Comparison of ENCODE assay signal across 1 cellular context in the genomic region with DNA sequence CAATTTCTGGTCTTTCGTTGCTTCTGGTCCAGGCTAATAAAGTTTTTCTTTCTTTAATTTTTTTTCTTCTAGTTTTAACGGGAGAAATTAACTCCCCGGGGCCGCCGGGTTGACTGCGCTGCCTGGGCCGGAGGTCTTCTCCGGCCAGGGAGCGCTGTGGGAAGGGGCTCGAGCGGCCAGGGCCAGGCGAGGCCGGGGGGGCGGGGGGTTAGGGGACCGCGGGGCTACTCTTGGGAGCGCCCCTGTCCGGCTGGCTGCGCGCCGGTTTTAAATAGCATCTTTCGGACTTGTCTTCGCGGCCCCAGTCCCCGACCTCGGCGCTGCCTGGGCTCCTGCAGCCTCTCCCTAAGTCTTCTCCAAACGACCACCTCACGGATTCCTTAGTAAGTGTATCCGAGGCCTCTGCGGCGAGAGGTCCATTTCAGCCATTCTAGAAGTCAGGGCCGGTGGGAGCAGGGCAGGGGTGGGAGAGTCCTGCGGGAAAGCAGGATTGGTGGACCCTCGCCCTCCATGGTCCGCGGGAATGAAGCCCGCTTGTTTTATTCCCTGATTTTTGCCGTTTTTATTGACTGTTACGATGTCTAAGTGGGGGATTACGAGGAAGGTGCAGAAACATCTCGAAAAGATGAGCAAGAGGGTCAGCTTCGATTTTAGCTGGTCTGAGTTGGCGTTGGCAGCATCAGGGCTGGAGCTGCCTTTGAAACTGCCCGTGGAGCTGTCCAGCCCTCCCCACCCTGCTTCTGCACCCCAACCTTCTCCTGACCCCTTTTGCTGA.
TF ChIP-seq lines count a peak whose summit lies in the region.

No MANE protein-coding gene starts in this region.

TF ChIP-seq in HepG2, 621 proteins besides CTCF, POLR2A, EP300 and RAD21 (continued from another document):
- TF ChIP-seq, protein P1, sequence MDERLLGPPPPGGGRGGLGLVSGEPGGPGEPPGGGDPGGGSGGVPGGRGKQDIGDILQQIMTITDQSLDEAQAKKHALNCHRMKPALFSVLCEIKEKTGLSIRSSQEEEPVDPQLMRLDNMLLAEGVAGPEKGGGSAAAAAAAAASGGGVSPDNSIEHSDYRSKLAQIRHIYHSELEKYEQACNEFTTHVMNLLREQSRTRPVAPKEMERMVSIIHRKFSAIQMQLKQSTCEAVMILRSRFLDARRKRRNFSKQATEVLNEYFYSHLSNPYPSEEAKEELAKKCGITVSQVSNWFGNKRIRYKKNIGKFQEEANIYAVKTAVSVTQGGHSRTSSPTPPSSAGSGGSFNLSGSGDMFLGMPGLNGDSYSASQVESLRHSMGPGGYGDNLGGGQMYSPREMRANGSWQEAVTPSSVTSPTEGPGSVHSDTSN (CRISPR knock-in tag; IDR thresholded peaks at IDR 0.05) = no peak
- TF ChIP-seq JARID2 (CRISPR knock-in tag; IDR thresholded peaks at IDR 0.05; ENCODE audit: insufficient replicate concordance) = no peak
- 0 out of 2 replicates have a peak, but pooled peaks have one; percentile 23 for TF ChIP-seq KAT8 (CRISPR knock-in tag; IDR thresholded peaks at IDR 0.05)
- no peak for TF ChIP-seq HOXA3 (CRISPR knock-in tag; IDR thresholded peaks at IDR 0.05)
- TF ChIP-seq, protein P2, sequence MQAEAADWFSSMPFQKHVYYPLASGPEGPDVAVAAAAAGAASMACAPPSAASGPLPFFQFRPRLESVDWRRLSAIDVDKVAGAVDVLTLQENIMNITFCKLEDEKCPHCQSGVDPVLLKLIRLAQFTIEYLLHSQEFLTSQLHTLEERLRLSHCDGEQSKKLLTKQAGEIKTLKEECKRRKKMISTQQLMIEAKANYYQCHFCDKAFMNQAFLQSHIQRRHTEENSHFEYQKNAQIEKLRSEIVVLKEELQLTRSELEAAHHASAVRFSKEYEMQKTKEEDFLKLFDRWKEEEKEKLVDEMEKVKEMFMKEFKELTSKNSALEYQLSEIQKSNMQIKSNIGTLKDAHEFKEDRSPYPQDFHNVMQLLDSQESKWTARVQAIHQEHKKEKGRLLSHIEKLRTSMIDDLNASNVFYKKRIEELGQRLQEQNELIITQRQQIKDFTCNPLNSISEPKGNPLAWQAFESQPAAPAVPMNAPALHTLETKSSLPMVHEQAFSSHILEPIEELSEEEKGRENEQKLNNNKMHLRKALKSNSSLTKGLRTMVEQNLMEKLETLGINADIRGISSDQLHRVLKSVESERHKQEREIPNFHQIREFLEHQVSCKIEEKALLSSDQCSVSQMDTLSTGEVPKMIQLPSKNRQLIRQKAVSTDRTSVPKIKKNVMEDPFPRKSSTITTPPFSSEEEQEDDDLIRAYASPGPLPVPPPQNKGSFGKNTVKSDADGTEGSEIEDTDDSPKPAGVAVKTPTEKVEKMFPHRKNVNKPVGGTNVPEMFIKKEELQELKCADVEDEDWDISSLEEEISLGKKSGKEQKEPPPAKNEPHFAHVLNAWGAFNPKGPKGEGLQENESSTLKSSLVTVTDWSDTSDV (CRISPR knock-in tag; IDR thresholded peaks at IDR 0.05) = no peak
- no peak for TF ChIP-seq HNRNPK (IDR thresholded peaks at IDR 0.05; ENCODE audit: low read depth, low read length, poor library complexity, severe bottlenecking)
- TF ChIP-seq ADNP (CRISPR knock-in tag; IDR thresholded peaks at IDR 0.05) = no peak
- no peak for TF ChIP-seq ZSCAN22 (CRISPR knock-in tag; IDR thresholded peaks at IDR 0.05)
- TF ChIP-seq FOXJ3 (CRISPR knock-in tag; IDR thresholded peaks at IDR 0.05; ENCODE audit: borderline replicate concordance) = no peak
- TF ChIP-seq, protein P3, sequence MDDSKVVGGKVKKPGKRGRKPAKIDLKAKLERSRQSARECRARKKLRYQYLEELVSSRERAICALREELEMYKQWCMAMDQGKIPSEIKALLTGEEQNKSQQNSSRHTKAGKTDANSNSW (CRISPR knock-in tag; IDR thresholded peaks at IDR 0.05; ENCODE audit: borderline replicate concordance) = no peak
- TF ChIP-seq, protein P4, sequence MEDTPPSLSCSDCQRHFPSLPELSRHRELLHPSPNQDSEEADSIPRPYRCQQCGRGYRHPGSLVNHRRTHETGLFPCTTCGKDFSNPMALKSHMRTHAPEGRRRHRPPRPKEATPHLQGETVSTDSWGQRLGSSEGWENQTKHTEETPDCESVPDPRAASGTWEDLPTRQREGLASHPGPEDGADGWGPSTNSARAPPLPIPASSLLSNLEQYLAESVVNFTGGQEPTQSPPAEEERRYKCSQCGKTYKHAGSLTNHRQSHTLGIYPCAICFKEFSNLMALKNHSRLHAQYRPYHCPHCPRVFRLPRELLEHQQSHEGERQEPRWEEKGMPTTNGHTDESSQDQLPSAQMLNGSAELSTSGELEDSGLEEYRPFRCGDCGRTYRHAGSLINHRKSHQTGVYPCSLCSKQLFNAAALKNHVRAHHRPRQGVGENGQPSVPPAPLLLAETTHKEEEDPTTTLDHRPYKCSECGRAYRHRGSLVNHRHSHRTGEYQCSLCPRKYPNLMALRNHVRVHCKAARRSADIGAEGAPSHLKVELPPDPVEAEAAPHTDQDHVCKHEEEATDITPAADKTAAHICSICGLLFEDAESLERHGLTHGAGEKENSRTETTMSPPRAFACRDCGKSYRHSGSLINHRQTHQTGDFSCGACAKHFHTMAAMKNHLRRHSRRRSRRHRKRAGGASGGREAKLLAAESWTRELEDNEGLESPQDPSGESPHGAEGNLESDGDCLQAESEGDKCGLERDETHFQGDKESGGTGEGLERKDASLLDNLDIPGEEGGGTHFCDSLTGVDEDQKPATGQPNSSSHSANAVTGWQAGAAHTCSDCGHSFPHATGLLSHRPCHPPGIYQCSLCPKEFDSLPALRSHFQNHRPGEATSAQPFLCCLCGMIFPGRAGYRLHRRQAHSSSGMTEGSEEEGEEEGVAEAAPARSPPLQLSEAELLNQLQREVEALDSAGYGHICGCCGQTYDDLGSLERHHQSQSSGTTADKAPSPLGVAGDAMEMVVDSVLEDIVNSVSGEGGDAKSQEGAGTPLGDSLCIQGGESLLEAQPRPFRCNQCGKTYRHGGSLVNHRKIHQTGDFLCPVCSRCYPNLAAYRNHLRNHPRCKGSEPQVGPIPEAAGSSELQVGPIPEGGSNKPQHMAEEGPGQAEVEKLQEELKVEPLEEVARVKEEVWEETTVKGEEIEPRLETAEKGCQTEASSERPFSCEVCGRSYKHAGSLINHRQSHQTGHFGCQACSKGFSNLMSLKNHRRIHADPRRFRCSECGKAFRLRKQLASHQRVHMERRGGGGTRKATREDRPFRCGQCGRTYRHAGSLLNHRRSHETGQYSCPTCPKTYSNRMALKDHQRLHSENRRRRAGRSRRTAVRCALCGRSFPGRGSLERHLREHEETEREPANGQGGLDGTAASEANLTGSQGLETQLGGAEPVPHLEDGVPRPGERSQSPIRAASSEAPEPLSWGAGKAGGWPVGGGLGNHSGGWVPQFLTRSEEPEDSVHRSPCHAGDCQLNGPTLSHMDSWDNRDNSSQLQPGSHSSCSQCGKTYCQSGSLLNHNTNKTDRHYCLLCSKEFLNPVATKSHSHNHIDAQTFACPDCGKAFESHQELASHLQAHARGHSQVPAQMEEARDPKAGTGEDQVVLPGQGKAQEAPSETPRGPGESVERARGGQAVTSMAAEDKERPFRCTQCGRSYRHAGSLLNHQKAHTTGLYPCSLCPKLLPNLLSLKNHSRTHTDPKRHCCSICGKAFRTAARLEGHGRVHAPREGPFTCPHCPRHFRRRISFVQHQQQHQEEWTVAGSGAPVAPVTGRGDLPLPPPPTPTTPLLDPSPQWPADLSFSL (CRISPR knock-in tag; IDR thresholded peaks at IDR 0.05) = no peak
TF ChIP-seq in HepG2: peak in this region for 35.
